8 cellular contexts compared by ENCODE assay signal in the genomic region with DNA sequence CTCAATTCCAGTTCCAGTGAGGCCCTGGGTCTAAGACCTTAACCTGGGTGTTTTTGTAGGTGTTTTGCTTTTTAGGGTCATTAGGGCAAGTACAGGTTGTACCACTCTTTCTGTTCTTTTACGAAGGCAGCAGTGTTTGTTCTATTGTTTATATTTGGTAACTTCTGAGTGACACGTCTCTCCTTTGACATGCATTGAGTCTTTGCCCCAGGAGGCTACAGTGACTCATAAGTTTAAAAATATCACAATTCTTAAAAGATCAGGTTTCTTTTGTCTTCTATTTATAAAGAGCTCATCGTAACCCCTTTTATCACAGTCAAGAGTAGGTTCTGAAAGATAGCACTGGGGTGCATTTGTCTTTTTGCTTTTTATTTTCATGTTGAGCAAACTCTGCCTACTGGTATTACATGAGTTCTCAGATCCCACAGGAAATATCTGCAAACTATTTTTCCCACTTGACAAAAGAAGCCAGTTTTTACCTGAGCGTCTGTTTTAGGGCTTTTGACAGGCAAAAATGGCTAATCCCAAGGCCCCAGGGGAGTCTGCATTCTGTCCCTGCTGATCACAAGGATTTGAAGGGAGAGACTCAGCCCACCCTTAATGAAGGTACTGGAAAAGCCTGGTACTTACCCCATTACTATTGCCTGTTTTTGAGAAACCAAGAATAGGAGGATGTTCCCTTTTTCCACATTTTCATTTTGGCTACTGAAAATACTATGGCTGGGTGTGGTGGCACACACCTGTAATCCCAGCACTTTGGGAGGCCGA. TPM values are rescaled to one million over a fixed set of nuclear protein-coding genes. Genes with fewer than 3 reads are reported as not detected.
DNase-seq lines count a peak whose midpoint lies in the region; ATAC-seq, FAIRE-seq and TF ChIP-seq lines count a peak whose summit lies in the region.

No MANE protein-coding gene starts in this region.

- no peak overlapping the region for H2AFZ ChIP-seq in GM23248

- DNase-seq in GM12891 (ENCODE audit: insufficient read length, low spot score) (no peak), GM23248 (peak; percentile 68), M059J (ENCODE audit: low read depth) (peak; percentile 80), foreskin keratinocyte (peak; percentile 47 to 67), NCI-H128 (lab: John Stamatoyannopoulos, UW; ENCODE audit: unreplicated experiment) (no peak), NCI-H1105 treated with DMSO at 0.1 percent for 48 hours (lab: John Stamatoyannopoulos, UW) (no peak), substantia nigra (lab: John Stamatoyannopoulos, UW) (no peak)
- no peak for DNase-seq in stimulated activated effector memory CD8-positive, alpha-beta T cell treated with anti-CD3 and anti-CD28 coated beads, Interleukin-12 subunit alpha, Interleukin-12 subunit beta, amount 100 ng/mL, for 72 hours (ENCODE audit: low spot score in 2 of 2)

- peak overlapping the region; percentile 19; the same call in 1 of the 2 replicates for H3K4me3 ChIP-seq in GM23248

- H3K27me3 ChIP-seq in GM23248 (replicated peaks; ENCODE audit: insufficient read depth) (no peaks in the 10 kb centered on the region), foreskin keratinocyte (no peaks in the 10 kb centered on the region)

- H3K36me3 ChIP-seq in GM23248 (ENCODE audit: low read depth), result no peaks in the 10 kb centered on the region

- H3K9me3 Mint-ChIP-seq in stimulated activated effector memory CD8-positive, alpha-beta T cell treated with anti-CD3 and anti-CD28 coated beads, Interleukin-12 subunit alpha, Interleukin-12 subunit beta, amount 100 ng/mL, for 72 hours, result no peaks in the 10 kb centered on the region

- peak overlapping the region; percentile 5; the same call in 1 of the 2 replicates for H3K9ac ChIP-seq in GM23248

- H3K27ac Mint-ChIP-seq in stimulated activated effector memory CD8-positive, alpha-beta T cell treated with anti-CD3 and anti-CD28 coated beads, Interleukin-12 subunit alpha, Interleukin-12 subunit beta, amount 100 ng/mL, for 72 hours, result no peak overlapping the region

- H3F3A ChIP-seq in GM23248 (ENCODE audit: insufficient read depth), result peaks cover 34% of the 10 kb centered on the region

- in situ Hi-C loops in GM23248 (cut with MboI), result no loop called here

- no peaks in the 10 kb centered on the region for H4K20me1 ChIP-seq in GM23248 (ENCODE audit: insufficient read depth)

- peak overlapping the region; percentile 43 for H3K4me2 ChIP-seq in GM23248 (ENCODE audit: unreplicated experiment)

- H3K27ac ChIP-seq in GM23248 (peak overlapping the region; percentile 37), foreskin keratinocyte (no peak overlapping the region), substantia nigra (ENCODE audit: low read depth, low read length, poor library complexity, severe bottlenecking) (no peak overlapping the region)

- peaks cover 18% of the 10 kb centered on the region for H3K36me3 Mint-ChIP-seq in stimulated activated effector memory CD8-positive, alpha-beta T cell treated with anti-CD3 and anti-CD28 coated beads, Interleukin-12 subunit alpha, Interleukin-12 subunit beta, amount 100 ng/mL, for 72 hours

- no peaks in the 10 kb centered on the region for H3K4me1 Mint-ChIP-seq in stimulated activated effector memory CD8-positive, alpha-beta T cell treated with anti-CD3 and anti-CD28 coated beads, Interleukin-12 subunit alpha, Interleukin-12 subunit beta, amount 100 ng/mL, for 72 hours

- no peak for TF ChIP-seq POLR2A in GM12891 (IDR thresholded peaks at IDR 0.05; ENCODE audit: low read depth, low read length)

- H3K79me2 ChIP-seq in GM23248 (ENCODE audit: insufficient read depth), result 0 out of 2 replicates have a peak, but pooled peaks cover 6% of the 10 kb centered on the region

- ATAC-seq in foreskin keratinocyte, result peak; percentile 75
- ATAC-seq in stimulated activated effector memory CD8-positive, alpha-beta T cell treated with anti-CD3 and anti-CD28 coated beads, Interleukin-12 subunit alpha, Interleukin-12 subunit beta, amount 100 ng/mL, for 72 hours, result no peak

- no peaks in the 10 kb centered on the region for H3K9me3 ChIP-seq in GM23248 (ENCODE audit: low read depth)

- FAIRE-seq in GM12891 (lab: Jason Lieb, UNC), result peak; percentile 62

- WGBS in GM23248 (ENCODE audit: low coverage in 1 of 2, low lambda C conversion rate in 2 of 2, missing lambda C conversion rate in 2 of 2), 2 experiments, result 23 to 24% methylated on average over 5 of the region's 5 CpGs

- no peaks in the 10 kb centered on the region for H3K9me2 ChIP-seq in GM23248 (ENCODE audit: insufficient read depth)

- no peak for TF ChIP-seq CTCF in foreskin keratinocyte (conservative IDR thresholded peaks at IDR 0.05)

- H3K4me3 Mint-ChIP-seq in stimulated activated effector memory CD8-positive, alpha-beta T cell treated with anti-CD3 and anti-CD28 coated beads, Interleukin-12 subunit alpha, Interleukin-12 subunit beta, amount 100 ng/mL, for 72 hours, result no peak overlapping the region

- peaks cover 33% of the 10 kb centered on the region for H3K4me1 ChIP-seq in GM23248 (ENCODE audit: insufficient read depth)
- peaks cover 11% of the 10 kb centered on the region for H3K4me1 ChIP-seq in foreskin keratinocyte

TF ChIP-seq in GM12891, 5 proteins besides CTCF, POLR2A, EP300 and RAD21:
- TF ChIP-seq TAF1 (IDR thresholded peaks at IDR 0.05; ENCODE audit: low read depth, low read length) (no peak), POLR2AphosphoS5 (IDR thresholded peaks at IDR 0.05; ENCODE audit: low read depth, low read length) (no peak), PAX5 (IDR thresholded peaks at IDR 0.05; ENCODE audit: insufficient read depth, low read length, severe bottlenecking) (no peak), SPI1 (IDR thresholded peaks at IDR 0.05; ENCODE audit: low read depth, low read length) (no peak), POU2F2 (IDR thresholded peaks at IDR 0.05; ENCODE audit: low read depth, low read length) (no peak)
TF ChIP-seq in GM12891: peak in this region for 0.

RNA-seq across cellular contexts. Expression of gene NUDT13, which starts 7.9 kb away (rescaled TPM):
- polyA plus RNA-seq in GM12891 (2012; ENCODE audit: low read depth, missing spikeins), result 2.8 TPM
- 0.51 and 1.7 TPM in 2 replicates for total RNA-seq in GM23248 (2014; rRNA removed; shearing (Covaris generic))
- polyA plus RNA-seq in GM23248 (2016; fragmentation: Nextera tagmentation; extraction: Ambion mirVana), result 1.2 and 1.4 TPM in 2 replicates
- not detected in 2 replicates for total RNA-seq in M059J (2014; rRNA removed; shearing (Covaris generic))
- total RNA-seq in foreskin keratinocyte, result 1.2 TPM in 2 replicates
- polyA plus RNA-seq in foreskin keratinocyte, result 1.3 TPM in 2 replicates

RNA-seq across cellular contexts. Expression of gene P4HA1, which starts 21.5 kb away (rescaled TPM):
- polyA plus RNA-seq in GM12891 (2012; ENCODE audit: low read depth, missing spikeins), result 59.0 TPM
- total RNA-seq in GM23248 (2014; rRNA removed; shearing (Covaris generic)), result 387 and 419 TPM in 2 replicates
- polyA plus RNA-seq in GM23248 (2016; fragmentation: Nextera tagmentation; extraction: Ambion mirVana) (360 and 363 TPM in 2 replicates), foreskin keratinocyte (14.8 and 15.5 TPM in 2 replicates)
- total RNA-seq in M059J (2014; rRNA removed; shearing (Covaris generic)), result 165 and 206 TPM in 2 replicates
- 33.3 and 38.8 TPM in 2 replicates for total RNA-seq in foreskin keratinocyte

RNA-seq across cellular contexts. Expression of gene ECD, which starts 49.6 kb away (rescaled TPM):
- polyA plus RNA-seq in GM12891 (2012; ENCODE audit: low read depth, missing spikeins), result 27.2 TPM
- total RNA-seq in GM23248 (2014; rRNA removed; shearing (Covaris generic)), result 20.2 and 21.3 TPM in 2 replicates
- polyA plus RNA-seq in GM23248 (2016; fragmentation: Nextera tagmentation; extraction: Ambion mirVana) (36.0 and 37.3 TPM in 2 replicates), foreskin keratinocyte (19.6 and 21.6 TPM in 2 replicates)
- total RNA-seq in M059J (2014; rRNA removed; shearing (Covaris generic)), result 34.4 and 34.5 TPM in 2 replicates
- total RNA-seq in foreskin keratinocyte, result 24.2 and 25.0 TPM in 2 replicates

RNA-seq across cellular contexts. Expression of gene FAM149B1, which starts 49.8 kb away (rescaled TPM):
- 8.9 TPM for polyA plus RNA-seq in GM12891 (2012; ENCODE audit: low read depth, missing spikeins)
- total RNA-seq in GM23248 (2014; rRNA removed; shearing (Covaris generic)), result 23.3 and 26.7 TPM in 2 replicates
- polyA plus RNA-seq in GM23248 (2016; fragmentation: Nextera tagmentation; extraction: Ambion mirVana) (7.1 and 7.4 TPM in 2 replicates), foreskin keratinocyte (12.5 and 12.9 TPM in 2 replicates)
- 6.8 and 10.3 TPM in 2 replicates for total RNA-seq in M059J (2014; rRNA removed; shearing (Covaris generic))
- 15.4 and 16.7 TPM in 2 replicates for total RNA-seq in foreskin keratinocyte

Comparison
In these comparisons a context has a peak if more than half of its experiments do, and no peak if none do; other contexts are left out.
1. DNase-seq: peak in GM23248 (single experiment), M059J (single experiment) and foreskin keratinocyte (2 of 2); none in GM12891 (single experiment), NCI-H128 (single experiment), NCI-H1105 treated with DMSO at 0.1 percent for 48 hours (single experiment), stimulated activated effector memory CD8-positive, alpha-beta T cell treated with anti-CD3 and anti-CD28 coated beads, Interleukin-12 subunit alpha, Interleukin-12 subunit beta, amount 100 ng/mL, for 72 hours (0 of 2) and substantia nigra (0 of 49).